ENCODE assay signal across 11 cellular contexts in genomic region chr12:64098709-64099354, GRCh38.
A peak's percentile ranks its signal among the peaks of the same experiment; 100 is the strongest.
DNase-seq lines count a peak whose midpoint lies in the region; ATAC-seq, FAIRE-seq and TF ChIP-seq lines count a peak whose summit lies in the region.
"Had no signal": no experiment of that assay in that cellular context is flagged by ENCODE, and none has a peak within 500 bp of the region (broad histone marks: within the 10 kb centered on the region; RNA-seq: fewer than 3 reads in every experiment).

No MANE protein-coding gene starts in this region.

- DNase-seq in AG10803 (ENCODE audit: low read depth) (peak; percentile 88), NCI-H1694 treated with DMSO at 0.1 percent for 48 hours (lab: John Stamatoyannopoulos, UW) (peak; percentile 78), brain microvascular endothelial cell (peak; percentile 29), mucosa of descending colon (no peak), small intestine (no peak), SKM-1 treated with dmso at 0.1 percent for 144 hours (lab: John Stamatoyannopoulos, UW; ENCODE audit: unreplicated experiment) (no peak), DMS53 (lab: John Stamatoyannopoulos, UW) (no peak)

- peak; percentile 8 for ATAC-seq in mucosa of descending colon
- no peak for ATAC-seq in GM18498 (IDR thresholded peaks at IDR 0.05; ENCODE audit: unreplicated experiment)
- ATAC-seq: K562 had no signal

- intact Hi-C loops in mucosa of descending colon (cut with DNase I, micrococcal nuclease): no loop called here

- H3K4me1 ChIP-seq in mucosa of descending colon (ENCODE audit: low read depth): no peaks in the 10 kb centered on the region
- H3K4me1 ChIP-seq in small intestine (ENCODE audit: control insufficient read depth in 2 of 2, insufficient read depth in 1 of 2, low read depth in 1 of 2, low read length in 1 of 2): no peaks in the 10 kb centered on the region

- H3K27ac ChIP-seq in brain microvascular endothelial cell: peak overlapping the region; percentile 55
- H3K27ac ChIP-seq in small intestine (ENCODE audit: low read depth in 1 of 2, low read length in 1 of 2): no peak overlapping the region
- H3K27ac ChIP-seq: C4-2B, dorsolateral prefrontal cortex had no signal

- H3K4me3 ChIP-seq in AG10803 (ENCODE audit: low read length) (no peak overlapping the region), brain microvascular endothelial cell (ENCODE audit: low read depth, low read length) (no peak overlapping the region), mucosa of descending colon (no peak overlapping the region), small intestine (ENCODE audit: low read depth in 1 of 2, low read length in 2 of 2) (no peak overlapping the region)
- H3K4me3 ChIP-seq: dorsolateral prefrontal cortex, K562 had no signal

- in situ Hi-C loops in brain microvascular endothelial cell (cut with HindIII; ENCODE audit: low pct_ligation_motif_present, low sequenced_read_pairs): no loop called here

- no peak for FAIRE-seq in small intestine (lab: Jason Lieb, UNC)
- FAIRE-seq: K562 had no signal

- H3K27me3 ChIP-seq in brain microvascular endothelial cell (replicated peaks): no peaks in the 10 kb centered on the region
- H3K27me3 ChIP-seq in small intestine (ENCODE audit: control insufficient read depth in 2 of 2, insufficient read depth in 2 of 2, low read length in 2 of 2): no peaks in the 10 kb centered on the region
- H3K27me3 ChIP-seq: dorsolateral prefrontal cortex had no signal

- 77 to 87% (median 87%) methylated on average over 2 of the region's 2 CpGs for WGBS in small intestine, 3 donors

- TF ChIP-seq CTCF in AG10803 (conservative IDR thresholded peaks at IDR 0.05; ENCODE audit: low read length) (no peak), brain microvascular endothelial cell (IDR thresholded peaks at IDR 0.05; ENCODE audit: low read depth, low read length, missing control alignments) (no peak), mucosa of descending colon (IDR thresholded peaks at IDR 0.05) (no peak)

- H3K36me3 ChIP-seq in brain microvascular endothelial cell (replicated peaks): peaks cover 3% of the 10 kb centered on the region
- H3K36me3 ChIP-seq in mucosa of descending colon (ENCODE audit: low read depth): no peaks in the 10 kb centered on the region
- peaks cover 1 to 3% of the 10 kb centered on the region in 2 donors for H3K36me3 ChIP-seq in small intestine (ENCODE audit: control insufficient read depth in 2 of 2, insufficient read depth in 2 of 2, low read length in 2 of 2)

- H3K9me3 ChIP-seq in mucosa of descending colon: no peaks in the 10 kb centered on the region
- no peaks in the 10 kb centered on the region for H3K9me3 ChIP-seq in small intestine (ENCODE audit: control insufficient read depth, low read depth)

Comparison
In these comparisons a context has a peak if more than half of its experiments do, and no peak if none do; other contexts are left out.
1. DNase-seq: peak in AG10803 (single experiment), NCI-H1694 treated with DMSO at 0.1 percent for 48 hours (single experiment) and brain microvascular endothelial cell (single experiment); none in mucosa of descending colon (0 of 3), small intestine (single experiment), SKM-1 treated with dmso at 0.1 percent for 144 hours (single experiment) and DMS53 (single experiment).